ENCODE assay signal across 19 cellular contexts in genomic region chr18:29879763-29880162, GRCh38.
DNase-seq lines count a peak whose midpoint lies in the region; ATAC-seq and TF ChIP-seq lines count a peak whose summit lies in the region.
"Had no signal": no experiment of that assay in that cellular context is flagged by ENCODE, and none has a peak within 500 bp of the region (broad histone marks: within the 10 kb centered on the region; RNA-seq: fewer than 3 reads in every experiment).

No MANE protein-coding gene starts in this region.

- in situ Hi-C loops in brain microvascular endothelial cell (cut with HindIII; ENCODE audit: low pct_ligation_motif_present, low sequenced_read_pairs) = no loop called here

- H3K4me2 ChIP-seq in mesendoderm (ENCODE audit: low read length) = no peak overlapping the region

- no peak overlapping the region for H3K4me3 ChIP-seq in brain microvascular endothelial cell (ENCODE audit: low read depth, low read length)
- H3K4me3 ChIP-seq in mesendoderm (ENCODE audit: low read length) = no peak overlapping the region

- no peak overlapping the region for H2BK15ac ChIP-seq in mesendoderm (replicated peaks; ENCODE audit: low read depth)

- H3K36me3 Mint-ChIP-seq in HFFc6 (ENCODE audit: low read depth) = no peaks in the 10 kb centered on the region
- H3K36me3 Mint-ChIP-seq: CD8-positive, alpha-beta T cell had no signal

- no peaks in the 10 kb centered on the region for H3K79me1 ChIP-seq in mesendoderm (ENCODE audit: low read length)

- H3K4me1 ChIP-seq in mesendoderm (ENCODE audit: control insufficient read depth, low read depth, low read length) = no peaks in the 10 kb centered on the region
- H3K4me1 ChIP-seq: BE2C had no signal

- no peak overlapping the region for H3K27ac ChIP-seq in C4-2B
- H3K27ac ChIP-seq in brain microvascular endothelial cell = no peak overlapping the region
- no peak overlapping the region for H3K27ac ChIP-seq in mesendoderm (ENCODE audit: low read depth, low read length)

- H3K36me3 ChIP-seq in brain microvascular endothelial cell (replicated peaks) (no peaks in the 10 kb centered on the region), mesendoderm (ENCODE audit: control insufficient read depth, insufficient read depth, low read length) (no peaks in the 10 kb centered on the region)
- H3K36me3 ChIP-seq: BE2C had no signal

- no peak overlapping the region for H4K8ac ChIP-seq in mesendoderm (ENCODE audit: low read depth, low read length)

- no peak overlapping the region for H3K4ac ChIP-seq in mesendoderm (ENCODE audit: low read depth, low read length)

- no peak overlapping the region for H2BK5ac ChIP-seq in mesendoderm (ENCODE audit: low read length)

- no CpG with 5 or more reads among the region's 2 CpGs for WGBS in mesendoderm (ENCODE audit: extremely low coverage, insufficient coverage, low lambda C conversion rate)

- H3K27me3 Mint-ChIP-seq in HFFc6 (ENCODE audit: insufficient read depth) = no peaks in the 10 kb centered on the region; the same call in 1 of the 2 replicates

- no peaks in the 10 kb centered on the region for H3K79me2 ChIP-seq in mesendoderm (ENCODE audit: control insufficient read depth, insufficient read depth, low read length)

- TF ChIP-seq CTCF in C4-2B (conservative IDR thresholded peaks at IDR 0.05) = peak; percentile 22
- peak; percentile 12; the same call in 1 of the 2 replicates for TF ChIP-seq CTCF in HFFc6 (IDR thresholded peaks at IDR 0.05)
- TF ChIP-seq CTCF in brain microvascular endothelial cell (IDR thresholded peaks at IDR 0.05; ENCODE audit: low read depth, low read length, missing control alignments) = peak; percentile 21

- H3K27ac Mint-ChIP-seq in HFFc6 = no peak overlapping the region
- H3K27ac Mint-ChIP-seq: CD8-positive, alpha-beta T cell had no signal

- no peaks in the 10 kb centered on the region for H3K4me1 Mint-ChIP-seq in HFFc6 (ENCODE audit: low read depth)

- no peak overlapping the region for H3K4me3 Mint-ChIP-seq in HFFc6
- H3K4me3 Mint-ChIP-seq: CD8-positive, alpha-beta T cell had no signal

- DNase-seq in HFFc6 (no peak), brain microvascular endothelial cell (no peak), mesendoderm (peak; percentile 51), NCI-H82 (lab: John Stamatoyannopoulos, UW) (no peak), NOMO-1 treated with dmso at 0.1 percent for 144 hours (lab: John Stamatoyannopoulos, UW; ENCODE audit: unreplicated experiment) (no peak), activated gamma-delta T cell (lab: John Stamatoyannopoulos, UW) (no peak)
- DNase-seq: BE2C; CD8-positive, alpha-beta T cell; EL; HCEC 1CT; NCI-H1092; NCI-H2107; NCI-H226; NCI-H526 treated with DMSO at 0.1 percent for 48 hours; NK-92 treated with Interleukin-12 subunit alpha and Interleukin-12 subunit beta, amount 100 ng/mL, for 24 hours; SHP77 had no signal

- H2BK120ac ChIP-seq in mesendoderm (ENCODE audit: low read depth, low read length) = no peak overlapping the region

- no peak for ATAC-seq in GM19395 (IDR thresholded peaks at IDR 0.05; ENCODE audit: unreplicated experiment)
- ATAC-seq: CD8-positive, alpha-beta T cell; Panc1 had no signal

- H3K27me3 ChIP-seq in brain microvascular endothelial cell (replicated peaks) = no peaks in the 10 kb centered on the region
- no peaks in the 10 kb centered on the region for H3K27me3 ChIP-seq in mesendoderm (ENCODE audit: insufficient read depth, low read length, poor library complexity)
- H3K27me3 ChIP-seq: BE2C had no signal

- H2AK5ac ChIP-seq in mesendoderm (ENCODE audit: low read length) = no peak overlapping the region

- H3K9ac ChIP-seq in mesendoderm (ENCODE audit: low read length) = no peak overlapping the region

- no peak overlapping the region for H3K23ac ChIP-seq in mesendoderm (ENCODE audit: low read length)

- H3K56ac ChIP-seq in mesendoderm (ENCODE audit: low read length) = peak overlapping the region; percentile 22

- no peaks in the 10 kb centered on the region for H3K9me3 Mint-ChIP-seq in HFFc6

- H3K18ac ChIP-seq in mesendoderm (ENCODE audit: low read length) = no peak overlapping the region

- H4K5ac ChIP-seq in mesendoderm (ENCODE audit: low read length) = no peak overlapping the region
